1 cellular context compared by ENCODE assay signal in the genomic region with DNA sequence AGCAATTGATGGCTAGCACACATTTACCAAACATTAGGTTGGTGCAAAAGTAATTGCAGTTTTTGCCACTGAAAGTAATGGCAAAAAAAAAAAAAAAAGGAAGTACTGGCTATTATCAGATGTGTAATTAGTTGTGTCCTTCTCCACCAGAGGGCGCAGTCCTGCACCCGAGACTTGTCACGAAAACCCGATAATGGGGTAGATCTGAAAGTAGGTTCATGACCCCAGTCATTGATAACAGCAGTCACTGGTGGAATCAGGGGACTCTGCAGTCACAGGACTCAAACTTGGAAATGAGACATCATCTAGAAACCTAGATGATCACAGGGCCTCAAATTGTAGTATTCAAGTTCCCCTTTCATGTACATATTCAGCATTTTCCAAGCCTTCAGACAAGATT.
TF ChIP-seq lines count a peak whose summit lies in the region.

No MANE protein-coding gene starts in this region.

TF ChIP-seq in HepG2, 621 proteins besides CTCF, POLR2A, EP300 and RAD21 (continued from another document):
- TF ChIP-seq ZKSCAN8 (CRISPR knock-in tag; IDR thresholded peaks at IDR 0.05; ENCODE audit: borderline replicate concordance), result no peak
- TF ChIP-seq MIXL1 (CRISPR knock-in tag; IDR thresholded peaks at IDR 0.05), result peak; percentile 65; the same call in 1 of the 2 replicates
- TF ChIP-seq ZNF44 (CRISPR knock-in tag; IDR thresholded peaks at IDR 0.05), result no peak
- peak; percentile 69 for TF ChIP-seq SMC3 (IDR thresholded peaks at IDR 0.05; ENCODE audit: low read length)
- TF ChIP-seq, protein P1, sequence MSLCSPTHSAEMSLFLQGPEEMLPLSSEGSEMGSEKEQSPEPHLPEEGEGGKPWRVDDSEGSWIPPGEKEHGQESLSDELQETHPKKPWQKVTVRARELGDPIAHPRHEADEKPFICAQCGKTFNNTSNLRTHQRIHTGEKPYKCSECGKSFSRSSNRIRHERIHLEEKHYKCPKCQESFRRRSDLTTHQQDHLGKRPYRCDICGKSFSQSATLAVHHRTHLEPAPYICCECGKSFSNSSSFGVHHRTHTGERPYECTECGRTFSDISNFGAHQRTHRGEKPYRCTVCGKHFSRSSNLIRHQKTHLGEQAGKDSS (CRISPR knock-in tag; IDR thresholded peaks at IDR 0.05; ENCODE audit: borderline replicate concordance, low read depth), result no peak
